ENCODE assay signal across 23 cellular contexts in genomic region chr2:25966531-25967265, GRCh38. TPM values are rescaled to one million over a fixed set of nuclear protein-coding genes. Genes with fewer than 3 reads are reported as not detected.
A peak's percentile ranks its signal among the peaks of the same experiment; 100 is the strongest.
DNase-seq lines count a peak whose midpoint lies in the region; TF ChIP-seq lines count a peak whose summit lies in the region.
"Had no signal": no experiment of that assay in that cellular context is flagged by ENCODE, and none has a peak within 500 bp of the region (broad histone marks: within the 10 kb centered on the region; RNA-seq: fewer than 3 reads in every experiment).

No MANE protein-coding gene starts in this region.

- peaks cover 9% of the 10 kb centered on the region for H3K79me2 ChIP-seq in parathyroid adenoma

- H3K27me3 ChIP-seq in A673 (replicated peaks; ENCODE audit: insufficient read depth, low read depth, low read length, poor library complexity) (no peaks in the 10 kb centered on the region), parathyroid adenoma (ENCODE audit: control insufficient read depth, insufficient read depth, low read length) (no peaks in the 10 kb centered on the region), uterus (no peaks in the 10 kb centered on the region)

- H3K4me1 Mint-ChIP-seq in glutamatergic neuron (ENCODE audit: low read depth, unreplicated experiment): peaks cover 2% of the 10 kb centered on the region
- H3K4me1 Mint-ChIP-seq: activated CD4-positive, alpha-beta T cell treated with anti-CD3 and anti-CD28 coated beads, Interleukin-2, amount 10 ng/mL, durations not matched to agents 24 days and 14 days; CD4-positive, CD25-positive, alpha-beta regulatory T cell had no signal

- H3K36me3 ChIP-seq in A673 (ENCODE audit: insufficient read depth, low read length, poor library complexity, severe bottlenecking): no peaks in the 10 kb centered on the region
- peaks cover 0 to 4% of the 10 kb centered on the region in 2 experiments; a peak in 2 of 3 replicates for H3K36me3 ChIP-seq in HEK293 (ENCODE audit: control insufficient read depth in 2 of 2, insufficient read depth in 1 of 2, low read length in 2 of 2)
- H3K36me3 ChIP-seq in parathyroid adenoma (ENCODE audit: control insufficient read depth, insufficient read depth, low read length): no peaks in the 10 kb centered on the region
- H3K36me3 ChIP-seq in uterus: no peaks in the 10 kb centered on the region
- H3K36me3 ChIP-seq: HAP-1 had no signal

- peak overlapping the region; percentile 62 for H2AFZ ChIP-seq in parathyroid adenoma

- peaks cover 2% of the 10 kb centered on the region for H3K9me3 Mint-ChIP-seq in glutamatergic neuron (ENCODE audit: unreplicated experiment)
- H3K9me3 Mint-ChIP-seq: activated CD4-positive, alpha-beta T cell treated with anti-CD3 and anti-CD28 coated beads, Interleukin-2, amount 10 ng/mL, durations not matched to agents 24 days and 14 days; activated T-cell treated with anti-CD3 and anti-CD28 coated beads, Interleukin-2, amount 50 U/mL, for 72 hours; CD4-positive, CD25-positive, alpha-beta regulatory T cell had no signal

- H3K27ac Mint-ChIP-seq in glutamatergic neuron (ENCODE audit: unreplicated experiment): no peak overlapping the region
- H3K27ac Mint-ChIP-seq: activated CD4-positive, alpha-beta T cell treated with anti-CD3 and anti-CD28 coated beads, Interleukin-2, amount 10 ng/mL, durations not matched to agents 24 days and 14 days; activated T-cell treated with anti-CD3 and anti-CD28 coated beads, Interleukin-2, amount 50 U/mL, for 72 hours; CD4-positive, CD25-positive, alpha-beta regulatory T cell had no signal

- intact Hi-C loops in A673 (cut with micrococcal nuclease; ENCODE audit: unreplicated experiment) (no loop called here), uterus (cut with DNase I; ENCODE audit: low total_unique reads) (no loop called here)

- H3K4me1 ChIP-seq in A673 (ENCODE audit: insufficient read depth, low read length, poor library complexity, severe bottlenecking) (peaks cover 18% of the 10 kb centered on the region), HEK293 (ENCODE audit: control insufficient read depth, insufficient read depth, low read length) (no peaks in the 10 kb centered on the region), parathyroid adenoma (peaks cover 37% of the 10 kb centered on the region), uterus (no peaks in the 10 kb centered on the region)
- H3K4me1 ChIP-seq: HAP-1 had no signal

- H3K4me2 ChIP-seq in parathyroid adenoma (ENCODE audit: low read length): peak overlapping the region; percentile 4

- H3K4me3 Mint-ChIP-seq in glutamatergic neuron (ENCODE audit: unreplicated experiment): no peak overlapping the region
- H3K4me3 Mint-ChIP-seq: activated CD4-positive, alpha-beta T cell treated with anti-CD3 and anti-CD28 coated beads, Interleukin-2, amount 10 ng/mL, durations not matched to agents 24 days and 14 days; activated T-cell treated with anti-CD3 and anti-CD28 coated beads, Interleukin-2, amount 50 U/mL, for 72 hours; CD4-positive, CD25-positive, alpha-beta regulatory T cell; T-helper 17 cell had no signal

- BruUV-seq in A673 (replicated peaks; lab: Mats Ljungman, UMichigan): no TSS peak

- TF ChIP-seq CTCF in A673 (conservative IDR thresholded peaks at IDR 0.05; ENCODE audit: low read depth, low read length) (no peak), HEK293 (tag by site-specific recombination; IDR thresholded peaks at IDR 0.05) (0 out of 2 replicates have a peak, but pooled peaks have one; percentile 22), VCaP (conservative IDR thresholded peaks at IDR 0.05) (peak; percentile 75), parathyroid adenoma (IDR thresholded peaks at IDR 0.05) (peak; percentile 45), uterus (IDR thresholded peaks at IDR 0.05) (no peak), glutamatergic neuron (IDR thresholded peaks at IDR 0.05; ENCODE audit: partially characterized antibody, unreplicated experiment) (no peak)

- no peak for DNase-seq in A673 (ENCODE audit: low spot score)
- DNase-seq in NCI-H748 treated with DMSO at 0.1 percent for 48 hours (lab: John Stamatoyannopoulos, UW): no peak
- no peak for DNase-seq in uterus
- no peak for DNase-seq in glutamatergic neuron
- DNase-seq: activated CD4-positive, alpha-beta T cell treated with anti-CD3 and anti-CD28 coated beads, Interleukin-2, amount 10 ng/mL, durations not matched to agents 24 days and 14 days; activated naive CD4-positive, alpha-beta T cell treated with Interleukin-2 at 50 U/mL for 16 hours; activated T-cell treated with anti-CD3 and anti-CD28 coated beads, Interleukin-2, amount 50 U/mL, for 72 hours; amniotic stem cell; CD4-positive, CD25-positive, alpha-beta regulatory T cell; EL; IMR-90; MM.1S; NCI-H1417 treated with DMSO at 0.1 percent for 48 hours; NCI-H2081 treated with DMSO at 0.1 percent for 48 hours; NCI-H446 treated with DMSO at 0.1 percent for 48 hours; small intestine; stimulated activated CD4-positive, alpha-beta T cell treated with anti-CD3 and anti-CD28 coated beads, Interleukin-2, amount 100 ng/mL, for 24 hours; T-helper 17 cell had no signal

- H3K4me3 ChIP-seq in A673 (ENCODE audit: low read depth, low read length, poor library complexity, severe bottlenecking) (no peak overlapping the region), HEK293 (ENCODE audit: low read depth, low read length) (no peak overlapping the region), parathyroid adenoma (ENCODE audit: low read depth, low read length) (no peak overlapping the region), uterus (no peak overlapping the region)
- H3K4me3 ChIP-seq: HAP-1, lung had no signal

- TF ChIP-seq POLR2A in uterus (IDR thresholded peaks at IDR 0.05): no peak

- H3K9ac ChIP-seq in parathyroid adenoma: no peak overlapping the region

- CTCF ChIA-PET in A673 (lab: Charles Lee): no interaction called here
- CTCF ChIA-PET in HEK293 (lab: Yijun Ruan, JAX): interaction anchor here (0.7 to 1.2 kb wide), 2 partner anchors 11 to 178 kb away, joined by 4 read pairs; no protein-coding TSS in a partner anchor

- POLR2A ChIA-PET in A673 (lab: Charles Lee; ENCODE audit: low non-redundant PET) (no interaction called here), HEK293 (lab: Yijun Ruan, JAX) (no interaction called here)

- peak overlapping the region; percentile 32 for H3K27ac ChIP-seq in A673 (ENCODE audit: low read depth, low read length, poor library complexity, severe bottlenecking)
- H3K27ac ChIP-seq in HEK293 (ENCODE audit: extremely low read depth, low read depth, low read length): no peak overlapping the region
- H3K27ac ChIP-seq in VCaP: peak overlapping the region; percentile 93
- H3K27ac ChIP-seq in parathyroid adenoma: peak overlapping the region; percentile 81
- H3K27ac ChIP-seq in uterus: no peak overlapping the region

- peaks cover 2% of the 10 kb centered on the region for H3K27me3 Mint-ChIP-seq in glutamatergic neuron (ENCODE audit: unreplicated experiment)
- H3K27me3 Mint-ChIP-seq: activated CD4-positive, alpha-beta T cell treated with anti-CD3 and anti-CD28 coated beads, Interleukin-2, amount 10 ng/mL, durations not matched to agents 24 days and 14 days; CD4-positive, CD25-positive, alpha-beta regulatory T cell; T-helper 17 cell had no signal

- H3K9me3 ChIP-seq in A673 (ENCODE audit: low read depth, low read length, poor library complexity, severe bottlenecking): no peaks in the 10 kb centered on the region
- no peaks in the 10 kb centered on the region for H3K9me3 ChIP-seq in HEK293 (ENCODE audit: control insufficient read depth, insufficient read depth, low read depth, low read length)
- H3K9me3 ChIP-seq in parathyroid adenoma (ENCODE audit: control insufficient read depth, low read length): no peaks in the 10 kb centered on the region
- H3K9me3 ChIP-seq in uterus: no peaks in the 10 kb centered on the region
- H3K9me3 ChIP-seq: HAP-1 had no signal

- H3K36me3 Mint-ChIP-seq in glutamatergic neuron (ENCODE audit: unreplicated experiment): peaks cover 4% of the 10 kb centered on the region

TF ChIP-seq in HEK293, 187 proteins besides CTCF, POLR2A, EP300 and RAD21:
- no peak for TF ChIP-seq ZNF596 (tag by site-specific recombination; IDR thresholded peaks at IDR 0.05)
- TF ChIP-seq ZNF404 (tag by site-specific recombination; IDR thresholded peaks at IDR 0.05): no peak
- no peak for TF ChIP-seq ZBTB8A (tag by site-specific recombination; IDR thresholded peaks at IDR 0.05)
- TF ChIP-seq ZNF510 (tag by site-specific recombination; IDR thresholded peaks at IDR 0.05; ENCODE audit: insufficient replicate concordance): no peak
- TF ChIP-seq FEZF1 (tag by site-specific recombination; IDR thresholded peaks at IDR 0.05): peak; percentile 43
- 0 out of 2 replicates have a peak, but pooled peaks have one; percentile 13 for TF ChIP-seq ZNF394 (tag by site-specific recombination; IDR thresholded peaks at IDR 0.05; ENCODE audit: borderline replicate concordance)
- TF ChIP-seq ZSCAN23 (tag by site-specific recombination; IDR thresholded peaks at IDR 0.05): no peak
- TF ChIP-seq ZNF239 (tag by site-specific recombination; IDR thresholded peaks at IDR 0.05): no peak

RNA-seq across cellular contexts. Expression of gene KIF3C, which starts 15.6 kb away (rescaled TPM):
- total RNA-seq in A673 (2021) (39.5 and 46.2 TPM in 2 replicates), uterus (10 to 100 TPM in 1 of 4 donors, 1 to 10 TPM in 3; 3.5 to 12.6 (median 7.4) TPM), glutamatergic neuron (ENCODE audit: unreplicated experiment) (210 TPM)

Comparison
In these comparisons a context has a peak if more than half of its experiments do, and no peak if none do; other contexts are left out.
1. H3K27ac ChIP-seq: peak in A673 (single experiment), VCaP (single experiment) and parathyroid adenoma (single experiment); none in HEK293 (single experiment) and uterus (0 of 2).
2. CTCF ChIP-seq: peak in HEK293 (single experiment), VCaP (single experiment) and parathyroid adenoma (single experiment); none in A673 (single experiment), uterus (0 of 4) and glutamatergic neuron (single experiment).